ENCODE assay signal across 10 cellular contexts in genomic region chr6:154981071-154981373, GRCh38. TPM values are rescaled to one million over a fixed set of nuclear protein-coding genes. Genes with fewer than 3 reads are reported as not detected.
DNase-seq lines count a peak whose midpoint lies in the region; ATAC-seq, FAIRE-seq and TF ChIP-seq lines count a peak whose summit lies in the region.
"Had no signal": no experiment of that assay in that cellular context is flagged by ENCODE, and none has a peak within 500 bp of the region (broad histone marks: within the 10 kb centered on the region; RNA-seq: fewer than 3 reads in every experiment).

No MANE protein-coding gene starts in this region.

- no peak for FAIRE-seq in urothelium cell line (lab: Jason Lieb, UNC)

- CTCF ChIA-PET in GM10248 (lab: Yijun Ruan, JAX): interaction anchor here (1.2 to 1.6 kb wide), 2 partner anchors 17 to 305 kb away, joined by 6 read pairs; no protein-coding TSS in a partner anchor

- POLR2A ChIA-PET in GM10248 (lab: Yijun Ruan, JAX): no interaction called here

- TF ChIP-seq CTCF in GM10248 (IDR thresholded peaks at IDR 0.05; ENCODE audit: control extremely low read depth, extremely low read depth, low read depth, missing control alignments): no peak

- ATAC-seq in GM19351 (IDR thresholded peaks at IDR 0.05; ENCODE audit: unreplicated experiment): peak; percentile 91
- ATAC-seq in HG03103 (IDR thresholded peaks at IDR 0.05; ENCODE audit: low read depth, unreplicated experiment): peak; percentile 63
- peak; percentile 66 for ATAC-seq in esophagus mucosa

- DNase-seq in GM10248 (ENCODE audit: extremely low spot score): peak; percentile 45
- DNase-seq in HuH-7 (ENCODE audit: low spot score): no peak
- no peak for DNase-seq in urothelium cell line (ENCODE audit: low spot score)
- DNase-seq in NCI-H1048 (lab: John Stamatoyannopoulos, UW): no peak
- DNase-seq in NCI-H1694 treated with DMSO at 0.1 percent for 48 hours (lab: John Stamatoyannopoulos, UW): no peak
- DNase-seq: activated T-cell treated with anti-CD3 and anti-CD28 coated beads, Interleukin-2, amount 50 U/mL, for 1 hour; caudate nucleus had no signal

RNA-seq across cellular contexts. Expression of gene TIAM2, which starts 14.1 kb away (rescaled TPM):
- total RNA-seq in esophagus mucosa: 3.1 TPM
